8 cellular contexts compared by ENCODE assay signal in the genomic region with DNA sequence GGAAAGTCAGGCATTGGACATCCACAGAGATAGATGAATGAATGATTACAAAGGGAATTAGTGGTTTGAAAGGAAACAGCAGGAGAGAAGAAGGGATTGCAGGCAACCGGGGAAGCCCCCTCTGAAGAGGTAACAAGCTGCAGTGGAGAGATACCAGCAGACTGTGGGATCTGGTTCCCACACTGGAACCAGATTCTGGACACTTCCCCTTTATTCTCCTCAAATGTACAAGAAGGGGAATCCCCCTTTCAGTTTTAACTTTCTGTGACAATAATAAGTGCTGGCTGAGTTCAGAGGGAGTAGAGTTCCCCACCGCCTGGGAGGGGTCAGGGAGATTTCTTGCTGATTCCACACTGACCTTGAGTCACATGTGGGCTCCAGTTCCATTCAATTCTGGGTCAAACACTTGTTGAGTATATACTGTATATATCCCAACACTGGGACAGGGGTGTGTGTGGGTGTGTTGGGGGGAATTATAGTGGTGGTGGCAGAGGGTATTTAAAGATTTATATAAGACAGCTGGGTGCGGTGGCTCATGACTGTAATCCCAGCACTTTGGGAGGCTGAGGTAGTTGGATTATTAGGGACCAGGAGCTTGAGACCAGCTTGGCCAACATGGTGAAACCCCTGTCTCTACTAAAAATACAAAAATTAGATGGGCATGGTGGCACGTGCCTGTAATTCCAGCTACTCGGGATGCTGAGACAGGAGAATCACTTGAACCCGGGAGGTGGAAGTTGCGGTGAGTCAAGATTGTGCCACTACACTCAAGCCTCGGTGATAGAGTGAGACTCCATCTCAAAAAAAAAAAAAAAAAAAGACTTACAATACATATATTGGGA. TPM values are rescaled to one million over a fixed set of nuclear protein-coding genes. Genes with fewer than 3 reads are reported as not detected.
DNase-seq lines count a peak whose midpoint lies in the region; ATAC-seq and TF ChIP-seq lines count a peak whose summit lies in the region.

No MANE protein-coding gene starts in this region.

- no peak for TF ChIP-seq CTCF in tibial nerve (IDR thresholded peaks at IDR 0.05)

- no peak for DNase-seq in activated T-cell treated with anti-CD3 and anti-CD28 coated beads, Interleukin-2, amount 50 U/mL, for 24 hours
- DNase-seq in activated T-cell treated with anti-CD3 and anti-CD28 coated beads, Interleukin-2, amount 50 U/mL, for 4 hours = no peak
- DNase-seq in T-cell (peak in 1 of 34 experiments; percentile 11), right cardiac atrium (peak in 1 of 3 donors; percentile 71), tibial nerve (ENCODE audit: low spot score in 2 of 2) (no peak), NCI-H69 (lab: John Stamatoyannopoulos, UW) (no peak), cortex of kidney (lab: John Stamatoyannopoulos, UW) (no peak), G401 (ENCODE audit: low spot score) (no peak)

- CTCF ChIA-PET in T-cell (lab: Charles Lee) = interaction anchor here in 1 of 2 donors (0.6 to 0.7 kb wide), 2 partner anchors 21 to 34 kb away, joined by 4 to 10 read pairs; no protein-coding TSS in a partner anchor

- 68% methylated on average over 8 of the region's 8 CpGs for WGBS in right cardiac atrium
- WGBS in tibial nerve, 2 donors = 44 to 56% methylated on average over 8 of the region's 8 CpGs

- no peaks in the 10 kb centered on the region for H3K36me3 ChIP-seq in tibial nerve

- no peak for ATAC-seq in activated T-cell treated with anti-CD3 and anti-CD28 coated beads, Interleukin-2, amount 50 U/mL, for 4 hours
- ATAC-seq in T-cell (replicated peaks in 1 of 4) = no peak
- no peak for ATAC-seq in right cardiac atrium

- H3K27me3 ChIP-seq in right cardiac atrium (ENCODE audit: control insufficient read depth, insufficient read depth) (no peaks in the 10 kb centered on the region), tibial nerve (no peaks in the 10 kb centered on the region)

- H3K36me3 Mint-ChIP-seq in activated T-cell treated with anti-CD3 and anti-CD28 coated beads, Interleukin-2, amount 50 U/mL, for 24 hours (ENCODE audit: low read depth) = no peaks in the 10 kb centered on the region
- H3K36me3 Mint-ChIP-seq in activated T-cell treated with anti-CD3 and anti-CD28 coated beads, Interleukin-2, amount 50 U/mL, for 4 hours (ENCODE audit: insufficient read depth) = no peaks in the 10 kb centered on the region
- no peaks in the 10 kb centered on the region for H3K36me3 Mint-ChIP-seq in T-cell

- peak overlapping the region; percentile 80 for H3K27ac ChIP-seq in right cardiac atrium (ENCODE audit: low read length)
- H3K27ac ChIP-seq in tibial nerve = peak overlapping the region; percentile 93 to 99 (median 98)

- intact Hi-C loops in right cardiac atrium (cut with DNase I) = no loop called here

- in situ Hi-C loops in G401 (cut with HindIII; ENCODE audit: low sequenced_read_pairs) = no loop called here

- TF ChIP-seq POLR2A in tibial nerve (IDR thresholded peaks at IDR 0.05) = no peak

- H3K4me3 ChIP-seq in right cardiac atrium (ENCODE audit: low read length) = no peak overlapping the region
- H3K4me3 ChIP-seq in tibial nerve = no peak overlapping the region

- no peaks in the 10 kb centered on the region for H3K27me3 Mint-ChIP-seq in activated T-cell treated with anti-CD3 and anti-CD28 coated beads, Interleukin-2, amount 50 U/mL, for 24 hours
- H3K27me3 Mint-ChIP-seq in activated T-cell treated with anti-CD3 and anti-CD28 coated beads, Interleukin-2, amount 50 U/mL, for 4 hours (ENCODE audit: low read depth) = no peaks in the 10 kb centered on the region
- H3K27me3 Mint-ChIP-seq in T-cell = no peaks in the 10 kb centered on the region

- POLR2A ChIA-PET in T-cell (lab: Charles Lee) = interaction anchor here (0.5 kb wide), 2 partner anchors 23 to 138 kb away, joined by 3 read pairs; no protein-coding TSS in a partner anchor

- peak overlapping the region; percentile 76 for H3K27ac Mint-ChIP-seq in activated T-cell treated with anti-CD3 and anti-CD28 coated beads, Interleukin-2, amount 50 U/mL, for 24 hours
- H3K27ac Mint-ChIP-seq in T-cell = peak overlapping the region; percentile 49 to 86

- no peaks in the 10 kb centered on the region for H3K9me3 Mint-ChIP-seq in activated T-cell treated with anti-CD3 and anti-CD28 coated beads, Interleukin-2, amount 50 U/mL, for 24 hours
- H3K9me3 Mint-ChIP-seq in activated T-cell treated with anti-CD3 and anti-CD28 coated beads, Interleukin-2, amount 50 U/mL, for 4 hours = no peaks in the 10 kb centered on the region
- H3K9me3 Mint-ChIP-seq in T-cell = no peaks in the 10 kb centered on the region

- peaks cover 75% of the 10 kb centered on the region for H3K4me1 Mint-ChIP-seq in activated T-cell treated with anti-CD3 and anti-CD28 coated beads, Interleukin-2, amount 50 U/mL, for 24 hours (ENCODE audit: low read depth)
- H3K4me1 Mint-ChIP-seq in activated T-cell treated with anti-CD3 and anti-CD28 coated beads, Interleukin-2, amount 50 U/mL, for 4 hours (ENCODE audit: low read depth) = peaks cover 73% of the 10 kb centered on the region
- H3K4me1 Mint-ChIP-seq in T-cell = peaks cover 74 to 81% (median 78%) of the 10 kb centered on the region in 3 donors

- no peaks in the 10 kb centered on the region for H3K9me3 ChIP-seq in right cardiac atrium (ENCODE audit: control insufficient read depth, low read length)
- H3K9me3 ChIP-seq in tibial nerve = no peaks in the 10 kb centered on the region

- H3K4me3 Mint-ChIP-seq in activated T-cell treated with anti-CD3 and anti-CD28 coated beads, Interleukin-2, amount 50 U/mL, for 24 hours = no peak overlapping the region
- no peak overlapping the region for H3K4me3 Mint-ChIP-seq in activated T-cell treated with anti-CD3 and anti-CD28 coated beads, Interleukin-2, amount 50 U/mL, for 4 hours
- peak overlapping the region in 1 of 3 donors; percentile 37 for H3K4me3 Mint-ChIP-seq in T-cell

- peaks cover 31% of the 10 kb centered on the region for H3K4me1 ChIP-seq in right cardiac atrium (ENCODE audit: control insufficient read depth, insufficient read depth, low read length)
- peaks cover 10 to 100% (median 91%) of the 10 kb centered on the region in 4 donors for H3K4me1 ChIP-seq in tibial nerve

- TF ChIP-seq EP300 in tibial nerve (IDR thresholded peaks at IDR 0.05) = peak; percentile 70 to 86

RNA-seq across cellular contexts. Expression of gene DDIT4, which starts 16.5 kb away (rescaled TPM):
- total RNA-seq in activated T-cell treated with anti-CD3 and anti-CD28 coated beads, Interleukin-2, amount 50 U/mL, for 4 hours = 100 to 1,000 TPM; 240 to 268 (median 263) TPM
- 100 to 1,000 TPM in 2 of 5 donors, 10 to 100 TPM in 3; 39.9 to 326 (median 52.1) TPM for total RNA-seq in T-cell
- total RNA-seq in right cardiac atrium = 100 to 1,000 TPM in 1 of 4 donors, 10 to 100 TPM in 3; 33.0 to 113 (median 76.5) TPM
- polyA plus RNA-seq in right cardiac atrium = 53.6 TPM
- 1,000 to 10,000 TPM; 1,317 to 2,202 (median 1,604) TPM for total RNA-seq in tibial nerve
- 192 and 262 TPM in 2 replicates for total RNA-seq in G401 (2014; rRNA removed; shearing (Covaris generic))

RNA-seq across cellular contexts. Expression of gene ASCC1, which starts 41.2 kb away (rescaled TPM):
- 10 to 100 TPM; 33.8 to 37.0 (median 34.3) TPM for total RNA-seq in activated T-cell treated with anti-CD3 and anti-CD28 coated beads, Interleukin-2, amount 50 U/mL, for 4 hours
- total RNA-seq in T-cell (10 to 100 TPM; 15.7 to 24.1 (median 21.7) TPM), right cardiac atrium (10 to 100 TPM; 27.6 to 37.9 (median 32.8) TPM), tibial nerve (10 to 100 TPM; 34.2 to 85.7 (median 54.2) TPM)
- polyA plus RNA-seq in right cardiac atrium = 26.0 TPM
- 14.1 and 19.6 TPM in 2 replicates for total RNA-seq in G401 (2014; rRNA removed; shearing (Covaris generic))

RNA-seq across cellular contexts. Expression of gene ANAPC16, which starts 41.5 kb away (rescaled TPM):
- 10 to 100 TPM; 83.5 to 86.9 (median 84.3) TPM for total RNA-seq in activated T-cell treated with anti-CD3 and anti-CD28 coated beads, Interleukin-2, amount 50 U/mL, for 4 hours
- total RNA-seq in T-cell (100 to 1,000 TPM in 3 of 5 donors, 10 to 100 TPM in 2; 97.9 to 119 (median 106) TPM), right cardiac atrium (100 to 1,000 TPM; 190 to 236 (median 223) TPM), tibial nerve (10 to 100 TPM; 52.6 to 72.3 (median 61.9) TPM)
- polyA plus RNA-seq in right cardiac atrium = 287 TPM
- 105 and 108 TPM in 2 replicates for total RNA-seq in G401 (2014; rRNA removed; shearing (Covaris generic))
